ENCODE assay signal across 8 cellular contexts in the genomic region with DNA sequence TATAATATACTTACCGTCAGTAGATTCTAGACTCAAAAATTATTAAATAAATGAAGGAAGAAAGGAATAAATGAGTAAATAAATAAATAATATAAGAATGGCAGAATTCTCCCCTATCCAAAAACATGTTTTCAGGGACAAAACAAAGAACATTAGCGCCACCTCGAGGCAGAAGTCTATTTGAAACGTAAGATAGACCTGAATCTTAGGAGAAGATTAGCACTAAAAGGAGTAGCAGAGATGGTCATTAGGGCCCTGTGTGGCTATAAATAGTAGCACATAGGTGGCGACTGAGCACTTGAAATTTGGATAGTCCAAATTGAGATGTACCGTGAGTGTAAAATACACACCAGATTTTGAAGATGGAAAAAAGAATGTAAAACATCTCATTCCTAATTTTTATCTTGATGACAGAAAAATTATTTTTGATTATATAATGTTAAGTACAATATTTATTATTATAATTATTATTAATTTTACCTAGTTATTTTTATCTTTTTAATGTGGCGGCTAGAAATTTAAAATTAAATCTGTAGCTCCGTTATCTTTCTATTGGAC. TPM values are rescaled to one million over a fixed set of nuclear protein-coding genes. Genes with fewer than 3 reads are reported as not detected.
DNase-seq lines count a peak whose midpoint lies in the region; ATAC-seq and TF ChIP-seq lines count a peak whose summit lies in the region.

No MANE protein-coding gene starts in this region.

- no peaks in the 10 kb centered on the region for H3K9me3 Mint-ChIP-seq in osteocyte (ENCODE audit: unreplicated experiment)

- H3K27ac Mint-ChIP-seq in osteocyte (ENCODE audit: unreplicated experiment) = no peak overlapping the region

- H3K27me3 Mint-ChIP-seq in osteocyte (ENCODE audit: unreplicated experiment) = peaks cover 71% of the 10 kb centered on the region

- TF ChIP-seq CTCF in fibroblast of pulmonary artery (IDR thresholded peaks at IDR 0.05; ENCODE audit: low read length, missing control alignments) (peak; percentile 61), osteocyte (IDR thresholded peaks at IDR 0.05) (peak; percentile 79)

- no peaks in the 10 kb centered on the region for H3K4me1 Mint-ChIP-seq in osteocyte (ENCODE audit: unreplicated experiment)

- H3K36me3 Mint-ChIP-seq in osteocyte (ENCODE audit: unreplicated experiment) = no peaks in the 10 kb centered on the region

- ATAC-seq in GM21723 (IDR thresholded peaks at IDR 0.05; ENCODE audit: unreplicated experiment) = no peak

- DNase-seq in DMS53 (lab: John Stamatoyannopoulos, UW) (peak; percentile 87), HT-29 (ENCODE audit: low spot score) (peak; percentile 93), NCI-H82 treated with DMSO at 0.1 percent for 48 hours (lab: John Stamatoyannopoulos, UW; ENCODE audit: unreplicated experiment) (peak; percentile 59), fibroblast of pulmonary artery (ENCODE audit: low read depth) (peak; percentile 93), osteocyte (ENCODE audit: extremely low spot score, unreplicated experiment) (no peak), NK-92 (lab: John Stamatoyannopoulos, UW; ENCODE audit: unreplicated experiment) (no peak)
- DNase-seq in activated CD8-positive, alpha-beta memory T cell treated with anti-CD3 and anti-CD28 coated beads, Interleukin-2, amount 50 U/mL, for 24 hours (ENCODE audit: extremely low read depth) = peak; percentile 27

- H3K4me3 Mint-ChIP-seq in osteocyte (ENCODE audit: unreplicated experiment) = no peak overlapping the region

- no peak overlapping the region for H3K4me3 ChIP-seq in fibroblast of pulmonary artery (replicated peaks; ENCODE audit: low read depth, low read length)

RNA-seq across cellular contexts. Expression of gene SRD5A3, which starts 24.3 kb away (rescaled TPM):
- total RNA-seq in HT-29 (2014; rRNA removed; shearing (Covaris generic)) = 3.8 and 3.9 TPM in 2 replicates
- total RNA-seq in osteocyte = 19.8 and 23.1 TPM in 2 replicates

Comparison
In these comparisons a context has a peak if more than half of its experiments do, and no peak if none do; other contexts are left out.
1. DNase-seq: peak in DMS53 (single experiment), HT-29 (single experiment), NCI-H82 treated with DMSO at 0.1 percent for 48 hours (single experiment), activated CD8-positive, alpha-beta memory T cell treated with anti-CD3 and anti-CD28 coated beads, Interleukin-2, amount 50 U/mL, for 24 hours (single experiment) and fibroblast of pulmonary artery (single experiment); none in osteocyte (single experiment) and NK-92 (single experiment).